ENCODE assay signal across 9 cellular contexts in the genomic region with DNA sequence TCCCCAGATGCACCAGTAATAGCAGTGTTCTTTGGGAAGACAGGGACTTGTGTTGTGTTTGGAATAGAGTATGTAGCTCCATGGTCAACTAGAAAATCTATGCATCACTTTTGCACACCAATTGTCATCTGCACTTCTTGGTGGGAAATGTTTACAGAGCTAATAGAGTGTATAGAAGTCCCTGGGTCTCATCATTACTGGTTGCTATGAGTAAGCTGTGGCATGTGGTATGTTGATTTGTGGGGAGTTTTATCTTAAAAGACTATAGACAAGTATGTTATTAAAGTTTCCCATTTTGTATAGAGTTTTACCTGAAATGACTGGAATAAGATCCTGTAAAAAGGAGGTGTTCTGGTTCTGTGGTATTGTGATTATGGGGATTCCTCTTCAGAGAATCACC. TPM values are rescaled to one million over a fixed set of nuclear protein-coding genes. Genes with fewer than 3 reads are reported as not detected.
"Had no signal": no experiment of that assay in that cellular context is flagged by ENCODE, and none has a peak within 500 bp of the region (broad histone marks: within the 10 kb centered on the region; RNA-seq: fewer than 3 reads in every experiment).

No MANE protein-coding gene starts in this region.

- DNase-seq: GM23248, GOT3, H9, HCEC 1CT, IMR-90, KG1 had no signal

- H3K4me3 ChIP-seq: GM23248, K562 had no signal

- H2AFZ ChIP-seq: GM23248 had no signal

- H3K4me3 Mint-ChIP-seq: H9 had no signal

- FAIRE-seq: H54, HTR-8/SVneo, K562 had no signal

- H3K9ac ChIP-seq: GM23248 had no signal

- H3K27ac Mint-ChIP-seq: H9 had no signal

- H3K27ac ChIP-seq: GM23248 had no signal

- ATAC-seq: K562 had no signal

RNA-seq across cellular contexts. Expression of gene PRSS1, which starts 55.4 kb away (rescaled TPM):
- total RNA-seq: GM23248, H9, IMR-90 had no signal
- polyA plus RNA-seq: GM23248, IMR-90 had no signal
